Comparison of ENCODE assay signal across 8 cellular contexts in the genomic region with DNA sequence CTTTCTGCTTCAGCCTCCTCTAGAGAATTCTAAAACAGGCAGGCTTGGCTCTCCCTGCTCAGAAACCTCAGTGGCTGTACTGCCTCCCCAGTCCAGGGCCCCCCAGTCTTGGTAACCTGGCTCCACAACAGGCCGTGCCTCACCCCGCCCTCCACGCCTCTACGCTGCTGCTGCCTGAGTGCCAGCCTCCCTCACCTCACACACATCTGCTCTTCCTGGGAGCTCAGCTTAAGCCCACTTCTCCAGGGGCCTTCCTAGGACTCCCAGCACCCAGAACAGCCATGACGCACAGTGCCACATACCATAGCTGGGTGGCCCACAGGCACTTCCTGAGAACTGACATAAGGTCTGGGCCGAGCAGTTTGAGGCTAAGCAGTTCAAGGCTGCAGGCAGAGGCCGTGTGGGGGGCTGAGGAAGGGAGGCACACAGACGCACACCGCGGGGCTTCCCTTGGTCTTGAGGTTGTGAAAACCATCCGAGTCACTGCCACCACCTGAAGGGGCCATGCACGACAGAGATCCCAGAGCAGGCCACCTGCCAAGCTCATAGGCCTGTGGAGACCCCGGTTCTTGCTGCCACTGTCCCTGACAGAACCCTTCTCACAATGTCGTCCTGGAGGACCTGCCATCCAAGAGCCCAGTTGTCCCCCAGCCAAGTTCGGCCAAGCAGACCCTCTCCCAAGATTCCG. TPM values are rescaled to one million over a fixed set of nuclear protein-coding genes. Genes with fewer than 3 reads are reported as not detected.
DNase-seq lines count a peak whose midpoint lies in the region; ATAC-seq, FAIRE-seq and TF ChIP-seq lines count a peak whose summit lies in the region.

No MANE protein-coding gene starts in this region.

- peak overlapping the region; percentile 67 for H3K4me3 Mint-ChIP-seq in activated CD8-positive, alpha-beta T cell treated with anti-CD3 and anti-CD28 coated beads, Interleukin-2, amount 10 ng/mL, durations not matched to agents 7 days and 5 days

- H3K36me3 Mint-ChIP-seq in activated CD8-positive, alpha-beta T cell treated with anti-CD3 and anti-CD28 coated beads, Interleukin-2, amount 10 ng/mL, durations not matched to agents 7 days and 5 days (ENCODE audit: low read depth), result peaks cover 24% of the 10 kb centered on the region

- POLR2A ChIA-PET in activated CD8-positive, alpha-beta T cell treated with anti-CD3 and anti-CD28 coated beads, Interleukin-2, amount 10 ng/mL, durations not matched to agents 7 days and 5 days (lab: Charles Lee), result interaction anchor here (1.1 kb wide), 1 partner anchor 81 kb away, joined by 5 read pairs; the partner anchor contains the start of gene BFSP1

- peak; percentile 64 for TF ChIP-seq EP300 in esophagus muscularis mucosa (IDR thresholded peaks at IDR 0.05)

- H3K4me1 ChIP-seq in esophagus muscularis mucosa, result peaks cover 63 to 100% (median 99%) of the 10 kb centered on the region in 4 donors

- TF ChIP-seq CTCF in esophagus muscularis mucosa (IDR thresholded peaks at IDR 0.05), result no peak

- CTCF ChIA-PET in activated CD8-positive, alpha-beta T cell treated with anti-CD3 and anti-CD28 coated beads, Interleukin-2, amount 10 ng/mL, durations not matched to agents 7 days and 5 days (lab: Charles Lee), result interaction anchor here (0.8 to 1.7 kb wide), 5 partner anchors 42 to 107 kb away, joined by 3 to 5 read pairs (median 5); partner anchors contain the start of gene RRBP1

- H3K27ac Mint-ChIP-seq in activated CD8-positive, alpha-beta T cell treated with anti-CD3 and anti-CD28 coated beads, Interleukin-2, amount 10 ng/mL, durations not matched to agents 7 days and 5 days, result peak overlapping the region; percentile 97

- peak; percentile 78 for ATAC-seq in activated CD8-positive, alpha-beta T cell treated with anti-CD3 and anti-CD28 coated beads, Interleukin-2, amount 10 ng/mL, durations not matched to agents 7 days and 5 days
- ATAC-seq in GM21423 (IDR thresholded peaks at IDR 0.05; ENCODE audit: unreplicated experiment), result no peak

- intact Hi-C loops in esophagus muscularis mucosa (cut with DNase I) (loop anchor here (5.0 kb wide), 1 partner anchor 35 kb away; no protein-coding TSS in a partner anchor), posterior vena cava (cut with DNase I) (loop anchor here in 1 of 2 donors (5.0 kb wide), 1 partner anchor 40 kb away; the partner anchor contains the start of gene DSTN)

- no peak for FAIRE-seq in H54 (lab: Jason Lieb, UNC)

- peaks cover 17 to 72% (median 58%) of the 10 kb centered on the region in 4 donors for H3K36me3 ChIP-seq in esophagus muscularis mucosa

- no peaks in the 10 kb centered on the region for H3K27me3 ChIP-seq in esophagus muscularis mucosa

- H3K9me3 Mint-ChIP-seq in activated CD8-positive, alpha-beta T cell treated with anti-CD3 and anti-CD28 coated beads, Interleukin-2, amount 10 ng/mL, durations not matched to agents 7 days and 5 days (ENCODE audit: insufficient read depth), result no peaks in the 10 kb centered on the region

- peaks cover 49% of the 10 kb centered on the region for H3K4me1 Mint-ChIP-seq in activated CD8-positive, alpha-beta T cell treated with anti-CD3 and anti-CD28 coated beads, Interleukin-2, amount 10 ng/mL, durations not matched to agents 7 days and 5 days (ENCODE audit: low read depth)

- peak overlapping the region; percentile 82 to 86 (median 84) for H3K27ac ChIP-seq in esophagus muscularis mucosa (replicated peaks in 1 of 4)

- no peak overlapping the region for H3K4me3 ChIP-seq in esophagus muscularis mucosa

- no peaks in the 10 kb centered on the region for H3K9me3 ChIP-seq in esophagus muscularis mucosa

- H3K27me3 Mint-ChIP-seq in activated CD8-positive, alpha-beta T cell treated with anti-CD3 and anti-CD28 coated beads, Interleukin-2, amount 10 ng/mL, durations not matched to agents 7 days and 5 days (ENCODE audit: low read depth), result no peaks in the 10 kb centered on the region

- 53% methylated on average over 15 of the region's 16 CpGs for WGBS in esophagus muscularis mucosa

- DNase-seq in H54 (ENCODE audit: insufficient read length, low spot score) (peak; percentile 5), esophagus muscularis mucosa (ENCODE audit: extremely low spot score) (peak; percentile 91), posterior vena cava (ENCODE audit: low spot score) (peak; percentile 85), GOT3 (lab: John Stamatoyannopoulos, UW) (no peak), midbrain (lab: John Stamatoyannopoulos, UW) (no peak), NCI-H748 (lab: John Stamatoyannopoulos, UW; ENCODE audit: unreplicated experiment) (no peak)
- DNase-seq in activated CD8-positive, alpha-beta T cell treated with anti-CD3 and anti-CD28 coated beads, Interleukin-2, amount 10 ng/mL, durations not matched to agents 7 days and 5 days, result peak; percentile 76

- TF ChIP-seq POLR2A in H54 (IDR thresholded peaks at IDR 0.05; ENCODE audit: low read depth, low read length) (no peak), esophagus muscularis mucosa (IDR thresholded peaks at IDR 0.05; ENCODE audit: low read depth) (no peak)

RNA-seq across cellular contexts. Expression of gene DSTN, which starts 42.6 kb away (rescaled TPM):
- 10 to 100 TPM; 59.0 to 63.6 TPM for total RNA-seq in activated CD8-positive, alpha-beta T cell treated with anti-CD3 and anti-CD28 coated beads, Interleukin-2, amount 10 ng/mL, durations not matched to agents 7 days and 5 days
- total RNA-seq in esophagus muscularis mucosa, result 1,000 to 10,000 TPM; 2,370 to 3,630 (median 3,339) TPM
- 1,000 to 10,000 TPM; 1,245 to 1,338 TPM for total RNA-seq in posterior vena cava

Comparison
In these comparisons a context has a peak if more than half of its experiments do, and no peak if none do; other contexts are left out.
1. DNase-seq: peak in H54 (single experiment), activated CD8-positive, alpha-beta T cell treated with anti-CD3 and anti-CD28 coated beads, Interleukin-2, amount 10 ng/mL, durations not matched to agents 7 days and 5 days (single experiment), esophagus muscularis mucosa (single experiment) and posterior vena cava (single experiment); none in GOT3 (single experiment), midbrain (single experiment) and NCI-H748 (single experiment).
2. RNA of gene DSTN, which starts 42.6 kb away (total RNA-seq): 2,370 to 3,630 TPM in esophagus muscularis mucosa and 1,245 to 1,338 TPM in posterior vena cava; 59.0 to 63.6 TPM in activated CD8-positive, alpha-beta T cell treated with anti-CD3 and anti-CD28 coated beads, Interleukin-2, amount 10 ng/mL, durations not matched to agents 7 days and 5 days; every median in the first group is over 10 times any median in the second.